ENCODE assay signal across 8 cellular contexts in genomic region chr9:12464910-12465512, GRCh38.
DNase-seq lines count a peak whose midpoint lies in the region; ATAC-seq and TF ChIP-seq lines count a peak whose summit lies in the region.

No MANE protein-coding gene starts in this region.

- H3K4me1 ChIP-seq in PC-9 (replicated peaks; ENCODE audit: insufficient read depth), result no peaks in the 10 kb centered on the region

- DNase-seq in AG09319 (ENCODE audit: extremely low read depth, low read depth) (no peak), HCEC 1CT (peak; percentile 2), PC-9 (peak in 1 of 2 experiments; percentile 1), foreskin fibroblast (peak in 1 of 2 donors; percentile 31), type B pancreatic cell (ENCODE audit: extremely low spot score, unreplicated experiment) (no peak), HK-2 (ENCODE audit: unreplicated experiment) (no peak)

- POLR2A ChIA-PET in PC-9 (lab: Charles Lee; ENCODE audit: unreplicated experiment), result no interaction called here

- H3K4me3 ChIP-seq in PC-9 (no peak overlapping the region), foreskin fibroblast (ENCODE audit: low read depth in 1 of 2, low read length in 2 of 2) (no peak overlapping the region)

- BruUV-seq in PC-9 (replicated peaks; lab: Mats Ljungman, UMichigan), result no TSS peak

- TF ChIP-seq CTCF in AG09319 (IDR thresholded peaks at IDR 0.05; ENCODE audit: low read depth, low read length) (peak; percentile 36), PC-9 (conservative IDR thresholded peaks at IDR 0.05) (peak; percentile 68), foreskin fibroblast (IDR thresholded peaks at IDR 0.05; ENCODE audit: low read depth, low read length) (peak; percentile 62), type B pancreatic cell (conservative IDR thresholded peaks at IDR 0.05) (peak; percentile 89)

- no peak overlapping the region for H3K27ac Mint-ChIP-seq in type B pancreatic cell

- H3F3A ChIP-seq in PC-9 (ENCODE audit: insufficient read depth, low read depth), result no peaks in the 10 kb centered on the region

- no peak overlapping the region for H3K27ac ChIP-seq in PC-9

- no peaks in the 10 kb centered on the region for H3K9me2 ChIP-seq in PC-9 (ENCODE audit: insufficient read depth)

- no peaks in the 10 kb centered on the region for H3K79me2 ChIP-seq in PC-9 (ENCODE audit: low read depth)

- ATAC-seq in HG02623 (IDR thresholded peaks at IDR 0.05; ENCODE audit: unreplicated experiment) (no peak), GM21723 (IDR thresholded peaks at IDR 0.05; ENCODE audit: unreplicated experiment) (no peak)

- no peaks in the 10 kb centered on the region for H3K36me3 ChIP-seq in PC-9 (ENCODE audit: low read depth)

- CTCF ChIA-PET in PC-9 (lab: Charles Lee), result no interaction called here

- H3K27me3 ChIP-seq in PC-9 (ENCODE audit: insufficient read depth, low read depth), result no peaks in the 10 kb centered on the region

- H2AFZ ChIP-seq in PC-9, result no peak overlapping the region

- no peak overlapping the region for H3K4me3 Mint-ChIP-seq in type B pancreatic cell

- H4K20me1 ChIP-seq in PC-9 (ENCODE audit: insufficient read depth), result no peaks in the 10 kb centered on the region

- peaks cover 6% of the 10 kb centered on the region for H3K4me1 Mint-ChIP-seq in type B pancreatic cell (ENCODE audit: unreplicated experiment)

- intact Hi-C loops in PC-9 (cut with micrococcal nuclease; ENCODE audit: unreplicated experiment), result no loop called here

- no peak overlapping the region for H3K4me2 ChIP-seq in PC-9

- H3K27me3 Mint-ChIP-seq in type B pancreatic cell, result peaks cover 3% of the 10 kb centered on the region

- H3K36me3 Mint-ChIP-seq in type B pancreatic cell, result no peaks in the 10 kb centered on the region

- no peaks in the 10 kb centered on the region for H3K9me3 Mint-ChIP-seq in type B pancreatic cell

- no peaks in the 10 kb centered on the region for H3K9me3 ChIP-seq in PC-9 (ENCODE audit: insufficient read depth, low read depth)

Comparison
In these comparisons a context has a peak if more than half of its experiments do, and no peak if none do; other contexts are left out.
1. CTCF ChIP-seq: peak in every context shown above with its lines; median percentile 89 in type B pancreatic cell; 68 in PC-9; 62 in foreskin fibroblast; 36 in AG09319.